Comparison of ENCODE assay signal across 26 cellular contexts in genomic region chr20:22701679-22702308, GRCh38.
"Had no signal": no experiment of that assay in that cellular context is flagged by ENCODE, and none has a peak within 500 bp of the region (broad histone marks: within the 10 kb centered on the region; RNA-seq: fewer than 3 reads in every experiment).

No MANE protein-coding gene starts in this region.

- H3K27me3 Mint-ChIP-seq: effector memory CD8-positive, alpha-beta T cell; naive B cell had no signal

- H3K4me1 ChIP-seq: gastrocnemius medialis, neural progenitor cell, prostate gland, right atrium auricular region, sigmoid colon, stomach had no signal

- H3K4me2 ChIP-seq: neural progenitor cell had no signal

- H3K27ac ChIP-seq: gastrocnemius medialis, neural progenitor cell, prostate gland, right atrium auricular region, sigmoid colon, stomach, thyroid gland had no signal

- FAIRE-seq: endometrium, kidney had no signal

- H3K4me3 Mint-ChIP-seq: effector memory CD8-positive, alpha-beta T cell; mesothelial cell of epicardium; naive B cell; natural killer cell treated with Interleukin-12 subunit alpha and Interleukin-12 subunit beta and Interleukin-15 and Interleukin-18, amount 100 ng/mL, for 72 hours; neural progenitor cell; stimulated activated effector memory CD8-positive, alpha-beta T cell treated with anti-CD3 and anti-CD28 coated beads, Interleukin-12 subunit alpha, Interleukin-12 subunit beta, amount 100 ng/mL, for 72 hours; type B pancreatic cell had no signal

- H3K4me3 ChIP-seq: gastrocnemius medialis, lung, mucosa of descending colon, neural progenitor cell, prostate gland, right atrium auricular region, sigmoid colon, stomach, thyroid gland had no signal

- H2AFZ ChIP-seq: neural progenitor cell had no signal

- H3K9me3 Mint-ChIP-seq: natural killer cell treated with Interleukin-12 subunit alpha and Interleukin-12 subunit beta and Interleukin-15 and Interleukin-18, amount 100 ng/mL, for 72 hours had no signal

- ATAC-seq: effector memory CD8-positive, alpha-beta T cell; gastrocnemius medialis; left lobe of liver; mucosa of descending colon; stimulated activated effector memory CD8-positive, alpha-beta T cell treated with anti-CD3 and anti-CD28 coated beads, Interleukin-12 subunit alpha, Interleukin-12 subunit beta, amount 100 ng/mL, for 72 hours had no signal

- DNase-seq: cerebellar nuclear complex; cortex of kidney; effector memory CD8-positive, alpha-beta T cell; gastrocnemius medialis; head of caudate nucleus; kidney; mesenchymal stem cell; mucosa of descending colon; naive B cell; nucleus accumbens; sigmoid colon; stimulated activated CD4-positive, alpha-beta T cell treated with anti-CD3 and anti-CD28 coated beads, Interleukin-2, amount 100 ng/mL, for 24 hours; stimulated activated CD4-positive, alpha-beta T cell treated with anti-CD3 and anti-CD28 coated beads, Interleukin-4, amount 100 ng/mL, for 24 hours; stimulated activated naive CD4-positive, alpha-beta T cell treated with Interleukin-2 at 50 U/mL for 16 hours; stomach; thyroid gland had no signal

- H3K36me3 Mint-ChIP-seq: mesothelial cell of epicardium; natural killer cell treated with Interleukin-12 subunit alpha and Interleukin-12 subunit beta and Interleukin-15 and Interleukin-18, amount 100 ng/mL, for 72 hours; neural progenitor cell; stimulated activated effector memory CD8-positive, alpha-beta T cell treated with anti-CD3 and anti-CD28 coated beads, Interleukin-12 subunit alpha, Interleukin-12 subunit beta, amount 100 ng/mL, for 72 hours; type B pancreatic cell had no signal

- H3K27me3 ChIP-seq: gastrocnemius medialis, right atrium auricular region, sigmoid colon, stomach, thyroid gland had no signal

- H3K36me3 ChIP-seq: gastrocnemius medialis, neural progenitor cell, prostate gland, right atrium auricular region, sigmoid colon, stomach, thyroid gland had no signal

- H3K9me3 ChIP-seq: gastrocnemius medialis, mucosa of descending colon, prostate gland, right atrium auricular region, thyroid gland had no signal

- H3K4me1 Mint-ChIP-seq: naive B cell; neural progenitor cell; stimulated activated effector memory CD8-positive, alpha-beta T cell treated with anti-CD3 and anti-CD28 coated beads, Interleukin-12 subunit alpha, Interleukin-12 subunit beta, amount 100 ng/mL, for 72 hours had no signal

- H3K27ac Mint-ChIP-seq: effector memory CD8-positive, alpha-beta T cell; mesothelial cell of epicardium; naive B cell; natural killer cell treated with Interleukin-12 subunit alpha and Interleukin-12 subunit beta and Interleukin-15 and Interleukin-18, amount 100 ng/mL, for 72 hours; neural progenitor cell; stimulated activated effector memory CD8-positive, alpha-beta T cell treated with anti-CD3 and anti-CD28 coated beads, Interleukin-12 subunit alpha, Interleukin-12 subunit beta, amount 100 ng/mL, for 72 hours; type B pancreatic cell had no signal

- H3K9ac ChIP-seq: neural progenitor cell had no signal
